8 cellular contexts compared by ENCODE assay signal in genomic region chr6:135922170-135922569, GRCh38.
DNase-seq lines count a peak whose midpoint lies in the region; ATAC-seq and TF ChIP-seq lines count a peak whose summit lies in the region.

No MANE protein-coding gene starts in this region.

- H3K36me3 ChIP-seq in breast epithelium (no peaks in the 10 kb centered on the region), iPS-18a (ENCODE audit: control insufficient read depth, low read depth, low read length) (no peaks in the 10 kb centered on the region)

- ATAC-seq in GM19351 (IDR thresholded peaks at IDR 0.05; ENCODE audit: unreplicated experiment) = no peak

- no peak for TF ChIP-seq CTCF in MCF 10A (IDR thresholded peaks at IDR 0.05; ENCODE audit: unreplicated experiment)
- no peak for TF ChIP-seq CTCF in breast epithelium (IDR thresholded peaks at IDR 0.05)
- TF ChIP-seq CTCF in WI38 (IDR thresholded peaks at IDR 0.05; ENCODE audit: low read depth, low read length) = no peak

- peak overlapping the region; percentile 15 for H3K9ac ChIP-seq in iPS-18a (ENCODE audit: low read length)

- POLR2A ChIA-PET in MCF 10A (lab: Yijun Ruan, JAX) = interaction anchor here (0.5 to 2.4 kb wide), 6 partner anchors 15 to 206 kb away, joined by 3 to 7 read pairs (median 4); no protein-coding TSS in a partner anchor

- no peaks in the 10 kb centered on the region for H3K9me3 ChIP-seq in breast epithelium
- no peaks in the 10 kb centered on the region for H3K9me3 ChIP-seq in iPS-18a (ENCODE audit: control insufficient read depth, low read depth, low read length)

- no TSS peak for BruUV-seq in MCF 10A (replicated peaks; lab: Mats Ljungman, UMichigan)

- H3K27me3 Mint-ChIP-seq in MCF 10A (ENCODE audit: insufficient read depth, unreplicated experiment) = no peaks in the 10 kb centered on the region
- no peaks in the 10 kb centered on the region for H3K27me3 Mint-ChIP-seq in activated naive CD4-positive, alpha-beta T cell treated with anti-CD3 and anti-CD28 coated beads for 36 hours (ENCODE audit: low read depth)

- H3K4me3 ChIP-seq in breast epithelium (no peak overlapping the region), WI38 (ENCODE audit: low read depth, low read length) (peak overlapping the region; percentile 2; the same call in 1 of the 2 replicates), iPS-18a (ENCODE audit: low read length) (peak overlapping the region; percentile 13)

- no peaks in the 10 kb centered on the region for H3K4me1 ChIP-seq in breast epithelium
- peaks cover 20% of the 10 kb centered on the region for H3K4me1 ChIP-seq in iPS-18a (ENCODE audit: control insufficient read depth, low read depth, low read length)

- H3K4me3 Mint-ChIP-seq in MCF 10A (ENCODE audit: unreplicated experiment) = peak overlapping the region; percentile 15
- H3K4me3 Mint-ChIP-seq in activated naive CD4-positive, alpha-beta T cell treated with anti-CD3 and anti-CD28 coated beads for 36 hours = no peak overlapping the region

- TF ChIP-seq POLR2A in breast epithelium (IDR thresholded peaks at IDR 0.05) = no peak

- H3K4me1 Mint-ChIP-seq in MCF 10A (ENCODE audit: insufficient read depth, unreplicated experiment) = peaks cover 14% of the 10 kb centered on the region
- H3K4me1 Mint-ChIP-seq in activated naive CD4-positive, alpha-beta T cell treated with anti-CD3 and anti-CD28 coated beads for 36 hours (ENCODE audit: low read depth) = no peaks in the 10 kb centered on the region

- no peaks in the 10 kb centered on the region for H3K9me3 Mint-ChIP-seq in MCF 10A (ENCODE audit: unreplicated experiment)
- H3K9me3 Mint-ChIP-seq in activated naive CD4-positive, alpha-beta T cell treated with anti-CD3 and anti-CD28 coated beads for 36 hours = no peaks in the 10 kb centered on the region

- H3K27ac ChIP-seq in breast epithelium (peak overlapping the region in 1 of 2 donors; percentile 5), iPS-18a (ENCODE audit: low read length) (peak overlapping the region; percentile 54)

- DNase-seq in MCF 10A (ENCODE audit: unreplicated experiment) = peak; percentile 98
- no peak for DNase-seq in breast epithelium (ENCODE audit: low spot score in 2 of 2)
- no peak for DNase-seq in NCI-H1436 treated with DMSO at 0.1 percent for 48 hours (lab: John Stamatoyannopoulos, UW)
- no peak for DNase-seq in activated effector memory CD4-positive, alpha-beta T cell treated with Interleukin-2 at 50 U/mL for 16 hours
- DNase-seq in activated naive CD4-positive, alpha-beta T cell treated with anti-CD3 and anti-CD28 coated beads for 36 hours = no peak

- H3K36me3 Mint-ChIP-seq in MCF 10A (ENCODE audit: insufficient read depth, unreplicated experiment) = no peaks in the 10 kb centered on the region
- H3K36me3 Mint-ChIP-seq in activated naive CD4-positive, alpha-beta T cell treated with anti-CD3 and anti-CD28 coated beads for 36 hours (ENCODE audit: low read depth) = no peaks in the 10 kb centered on the region

- H3K27me3 ChIP-seq in breast epithelium = no peaks in the 10 kb centered on the region
- no peaks in the 10 kb centered on the region for H3K27me3 ChIP-seq in iPS-18a (ENCODE audit: control insufficient read depth, insufficient read depth, low read length)

- CTCF ChIA-PET in MCF 10A (lab: Yijun Ruan, JAX) = interaction anchor here (0.6 kb wide), 1 partner anchor 25 kb away, joined by 4 read pairs; no protein-coding TSS in a partner anchor
- CTCF ChIA-PET in activated naive CD4-positive, alpha-beta T cell treated with anti-CD3 and anti-CD28 coated beads for 36 hours (lab: Charles Lee) = no interaction called here

- H3K27ac Mint-ChIP-seq in MCF 10A (ENCODE audit: low read depth, unreplicated experiment) = peak overlapping the region; percentile 93
- no peak overlapping the region for H3K27ac Mint-ChIP-seq in activated naive CD4-positive, alpha-beta T cell treated with anti-CD3 and anti-CD28 coated beads for 36 hours

- intact Hi-C loops in MCF 10A (cut with micrococcal nuclease) (loop anchor here (2.0 kb wide), 1 partner anchor 15 kb away; no protein-coding TSS in a partner anchor), breast epithelium (cut with DNase I; ENCODE audit: low total_unique reads) (no loop called here)
- intact Hi-C loops in activated naive CD4-positive, alpha-beta T cell treated with anti-CD3 and anti-CD28 coated beads for 36 hours (cut with micrococcal nuclease) = no loop called here

Comparison
In these comparisons a context has a peak if more than half of its experiments do, and no peak if none do; other contexts are left out.
1. H3K4me3 ChIP-seq: peak in WI38 (single experiment) and iPS-18a (single experiment); none in breast epithelium (0 of 3).